ENCODE assay signal across 10 cellular contexts in the genomic region with DNA sequence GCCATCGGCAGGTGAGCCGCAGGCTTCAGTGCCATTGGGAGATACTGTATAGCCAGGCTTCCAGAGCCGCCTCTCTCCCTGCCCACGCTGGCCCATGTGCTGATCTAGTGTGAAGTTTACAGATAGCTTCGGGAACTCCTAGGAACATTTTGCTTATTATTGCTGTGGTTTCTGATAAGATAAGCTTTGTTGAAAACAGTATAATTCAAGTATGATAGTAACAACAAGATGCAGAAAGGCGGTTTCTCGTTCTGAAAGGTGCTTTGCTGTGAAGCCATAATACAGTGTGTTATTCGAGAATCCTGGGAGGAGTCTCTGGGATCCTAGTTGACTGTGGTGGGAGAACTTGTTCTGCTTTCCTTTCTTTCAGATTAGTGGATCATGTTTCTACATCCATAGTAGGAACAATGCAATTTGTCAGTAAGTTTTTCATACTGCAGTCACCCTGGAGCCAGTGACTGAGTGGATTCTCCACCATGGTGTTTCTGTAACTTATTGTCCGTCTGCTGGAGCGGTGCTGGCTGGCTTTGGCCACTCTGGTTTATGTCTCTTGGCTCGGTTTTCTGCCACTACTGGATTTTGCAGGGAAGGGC. TPM values are rescaled to one million over a fixed set of nuclear protein-coding genes. Genes with fewer than 3 reads are reported as not detected.
A peak's percentile ranks its signal among the peaks of the same experiment; 100 is the strongest.
DNase-seq lines count a peak whose midpoint lies in the region; ATAC-seq and TF ChIP-seq lines count a peak whose summit lies in the region.
"Had no signal": no experiment of that assay in that cellular context is flagged by ENCODE, and none has a peak within 500 bp of the region (broad histone marks: within the 10 kb centered on the region; RNA-seq: fewer than 3 reads in every experiment).

No MANE protein-coding gene starts in this region.

- 68% methylated on average over 11 of the region's 11 CpGs for whole genome bisulfite sequencing in mesenchymal stem cell
- WGBS in transverse colon (ENCODE audit: low coverage in 1 of 2), 2 donors = 50 to 54% methylated on average over 6 to 11 of the region's 11 CpGs

- no peak overlapping the region for H3K23ac ChIP-seq in mesenchymal stem cell (ENCODE audit: low read length in 2 of 2)

- peak overlapping the region; percentile 38 for H3K4me2 ChIP-seq in mesenchymal stem cell (ENCODE audit: low read length, poor library complexity, severe bottlenecking)

- no peak overlapping the region for H2AK5ac ChIP-seq in mesenchymal stem cell (ENCODE audit: low read length, severe bottlenecking)

- H3K9me3 ChIP-seq in mesenchymal stem cell (ENCODE audit: control insufficient read depth, low read length) (no peaks in the 10 kb centered on the region), transverse colon (no peaks in the 10 kb centered on the region)

- peak overlapping the region; percentile 43 for H3K9ac ChIP-seq in mesenchymal stem cell (ENCODE audit: low read length)

- H3K36me3 ChIP-seq in mesenchymal stem cell (ENCODE audit: control insufficient read depth in 1 of 2, insufficient read depth in 2 of 2, low read depth in 1 of 2, low read length in 2 of 2) (peaks cover 8 to 16% of the 10 kb centered on the region in 2 experiments), transverse colon (no peaks in the 10 kb centered on the region)

- H2AFZ ChIP-seq in mesenchymal stem cell (ENCODE audit: low read depth, low read length) = no peak overlapping the region

- TF ChIP-seq EP300 in transverse colon (IDR thresholded peaks at IDR 0.05; ENCODE audit: low read depth) = no peak

- H4K8ac ChIP-seq in mesenchymal stem cell (ENCODE audit: low read length) = no peak overlapping the region

- H3K27ac ChIP-seq in mesenchymal stem cell (ENCODE audit: low read length, poor library complexity, severe bottlenecking) (peak overlapping the region; percentile 70), transverse colon (peak overlapping the region in 3 of 4 donors; percentile 29 to 65 (median 46))
- H3K27ac ChIP-seq: epithelial cell of prostate had no signal

- H3K4me1 Mint-ChIP-seq in effector memory CD8-positive, alpha-beta T cell (ENCODE audit: low read depth in 2 of 2) = peaks cover 7 to 11% of the 10 kb centered on the region in 2 donors

- no peak overlapping the region for H3K4ac ChIP-seq in mesenchymal stem cell (ENCODE audit: low read depth in 1 of 2, low read length in 2 of 2)

- no peaks in the 10 kb centered on the region for H3K27me3 Mint-ChIP-seq in effector memory CD8-positive, alpha-beta T cell

- intact Hi-C loops in transverse colon (cut with DNase I; ENCODE audit: low total_unique reads) = no loop called here

- H3K9me3 Mint-ChIP-seq in effector memory CD8-positive, alpha-beta T cell = no peaks in the 10 kb centered on the region

- H4K91ac ChIP-seq in mesenchymal stem cell (ENCODE audit: low read length) = no peak overlapping the region

- H3K27ac Mint-ChIP-seq in effector memory CD8-positive, alpha-beta T cell = peak overlapping the region; percentile 44

- no peak for ATAC-seq in effector memory CD8-positive, alpha-beta T cell (replicated peaks)
- no peak for ATAC-seq in HG03139 (IDR thresholded peaks at IDR 0.05; ENCODE audit: unreplicated experiment)

- H3K27me3 ChIP-seq in mesenchymal stem cell (ENCODE audit: control insufficient read depth in 1 of 2, insufficient read depth in 1 of 2, low read length in 2 of 2) (no peaks in the 10 kb centered on the region), transverse colon (no peaks in the 10 kb centered on the region)

- H2BK5ac ChIP-seq in mesenchymal stem cell (ENCODE audit: low read depth, low read length, poor library complexity, severe bottlenecking) = no peak overlapping the region

- H3K14ac ChIP-seq in mesenchymal stem cell (ENCODE audit: low read length in 2 of 2) = no peak overlapping the region

- no peak overlapping the region for H2BK120ac ChIP-seq in mesenchymal stem cell (ENCODE audit: low read depth, low read length)

- DNase-seq in NCI-H526 (lab: John Stamatoyannopoulos, UW) = peak; percentile 28 to 40
- no peak for DNase-seq in NCI-H526 treated with DMSO at 0.1 percent for 48 hours (lab: John Stamatoyannopoulos, UW)
- DNase-seq in effector memory CD8-positive, alpha-beta T cell = no peak
- DNase-seq in mesenchymal stem cell = peak; percentile 55
- DNase-seq in transverse colon = no peak
- no peak for DNase-seq in retina
- no peak for DNase-seq in islet precursor cell
- DNase-seq: NCI-H774 had no signal

- TF ChIP-seq POLR2A in transverse colon (IDR thresholded peaks at IDR 0.05) = no peak

- H3K4me3 ChIP-seq in mesenchymal stem cell (ENCODE audit: insufficient read depth in 1 of 2, low read depth in 1 of 2, low read length in 2 of 2) (no peak overlapping the region), transverse colon (no peak overlapping the region)

- TF ChIP-seq CTCF in transverse colon (IDR thresholded peaks at IDR 0.05) = no peak

- in situ Hi-C loops in transverse colon (cut with MboI; ENCODE audit: low pct_ligation_motif_present in 1 of 4, low pct_unique_long_range_greater_than_20kb in 1 of 4, low sequenced_read_pairs in 3 of 4) = no loop called here

- H3K36me3 Mint-ChIP-seq in effector memory CD8-positive, alpha-beta T cell (ENCODE audit: insufficient read depth) = peaks cover 11% of the 10 kb centered on the region

- H3K79me1 ChIP-seq in mesenchymal stem cell (replicated peaks; ENCODE audit: low read length, poor library complexity, severe bottlenecking) = peaks cover 23% of the 10 kb centered on the region

- H3K4me3 Mint-ChIP-seq in effector memory CD8-positive, alpha-beta T cell = no peak overlapping the region

- H3K4me1 ChIP-seq in mesenchymal stem cell (ENCODE audit: control insufficient read depth, insufficient read depth, low read depth, low read length) (peaks cover 13% of the 10 kb centered on the region), transverse colon (peaks cover 7 to 17% (median 9%) of the 10 kb centered on the region in 4 donors)

- H3K18ac ChIP-seq in mesenchymal stem cell (ENCODE audit: low read depth in 1 of 2, low read length in 2 of 2) = no peak overlapping the region

- H2BK15ac ChIP-seq in mesenchymal stem cell (ENCODE audit: low read depth, poor library complexity, severe bottlenecking) = no peak overlapping the region

- H2BK12ac ChIP-seq in mesenchymal stem cell (ENCODE audit: low read length in 2 of 2) = no peak overlapping the region

RNA-seq across cellular contexts. Expression of a gene that starts 31.5 kb away (rescaled TPM):
- polyA plus RNA-seq in mesenchymal stem cell (2013, experiment 1 of 2) = 15.0 TPM
- polyA plus RNA-seq in mesenchymal stem cell (2013, experiment 2 of 2) = 14.4 TPM
- 10 to 100 TPM; 21.6 to 56.5 (median 42.2) TPM for total RNA-seq in transverse colon

RNA-seq across cellular contexts. Expression of a gene that starts 55.3 kb away (rescaled TPM):
- polyA plus RNA-seq in mesenchymal stem cell (2013, experiment 1 of 2) = 21.5 TPM
- 21.2 TPM for polyA plus RNA-seq in mesenchymal stem cell (2013, experiment 2 of 2)
- total RNA-seq in transverse colon = 100 to 1,000 TPM in 2 of 4 donors, 10 to 100 TPM in 2; 65.7 to 148 (median 108) TPM

RNA-seq across cellular contexts. Expression of a gene that starts 60.0 kb away (rescaled TPM):
- 411 TPM for polyA plus RNA-seq in mesenchymal stem cell (2013, experiment 1 of 2)
- 395 TPM for polyA plus RNA-seq in mesenchymal stem cell (2013, experiment 2 of 2)
- total RNA-seq in transverse colon = 10 to 100 TPM; 37.5 to 82.3 (median 58.1) TPM

Comparison
In these comparisons a context has a peak if more than half of its experiments do, and no peak if none do; other contexts are left out.
1. DNase-seq: peak in NCI-H526 (2 of 2) and mesenchymal stem cell (single experiment); none in NCI-H526 treated with DMSO at 0.1 percent for 48 hours (single experiment), effector memory CD8-positive, alpha-beta T cell (0 of 3), transverse colon (single experiment), retina (single experiment) and islet precursor cell (single experiment).